19 cellular contexts compared by ENCODE assay signal in genomic region chr2:147884796-147885195, GRCh38. TPM values are rescaled to one million over a fixed set of nuclear protein-coding genes. Genes with fewer than 3 reads are reported as not detected.
DNase-seq lines count a peak whose midpoint lies in the region; ATAC-seq and TF ChIP-seq lines count a peak whose summit lies in the region.
"Had no signal": no experiment of that assay in that cellular context is flagged by ENCODE, and none has a peak within 500 bp of the region (broad histone marks: within the 10 kb centered on the region; RNA-seq: fewer than 3 reads in every experiment).

No MANE protein-coding gene starts in this region.

- peaks cover 4% of the 10 kb centered on the region; the same call in 1 of the 2 replicates for H3K4me1 ChIP-seq in GM23248 (ENCODE audit: insufficient read depth)

- no peaks in the 10 kb centered on the region for H3K27me3 Mint-ChIP-seq in natural killer cell (ENCODE audit: low read depth in 2 of 2)
- H3K27me3 Mint-ChIP-seq in activated CD8-positive, alpha-beta memory T cell treated with anti-CD3 and anti-CD28 coated beads, Interleukin-2, amount 10 ng/mL, durations not matched to agents 7 days and 5 days, result no peaks in the 10 kb centered on the region
- H3K27me3 Mint-ChIP-seq: CD8-positive, alpha-beta memory T cell had no signal

- H3K27me3 ChIP-seq in GM23248 (replicated peaks; ENCODE audit: insufficient read depth), result no peaks in the 10 kb centered on the region
- H3K27me3 ChIP-seq: adrenal gland, cardiac muscle cell, MG63, ovary had no signal

- H2AFZ ChIP-seq in GM23248, result no peak overlapping the region

- H3K4me3 Mint-ChIP-seq in natural killer cell, result peak overlapping the region; percentile 2
- H3K4me3 Mint-ChIP-seq in activated CD8-positive, alpha-beta memory T cell treated with anti-CD3 and anti-CD28 coated beads, Interleukin-2, amount 10 ng/mL, durations not matched to agents 7 days and 5 days, result no peak overlapping the region

- DNase-seq in GM23248, result no peak
- DNase-seq in fibroblast of peridontal ligament (ENCODE audit: extremely low read depth), result peak; percentile 33
- DNase-seq in natural killer cell, result no peak
- no peak for DNase-seq in activated CD8-positive, alpha-beta memory T cell treated with anti-CD3 and anti-CD28 coated beads, Interleukin-2, amount 10 ng/mL, durations not matched to agents 7 days and 5 days
- no peak for DNase-seq in NCI-H524 (lab: John Stamatoyannopoulos, UW)
- DNase-seq: adrenal gland; CD8-positive, alpha-beta memory T cell; glutamatergic neuron; MG63; NCI-H1436; NCI-H524 treated with DMSO at 0.1 percent for 48 hours; ovary; stimulated activated CD4-positive, alpha-beta T cell treated with anti-CD3 and anti-CD28 coated beads, Interleukin-2, amount 100 ng/mL, for 24 hours; stimulated activated naive CD4-positive, alpha-beta T cell; SW 1271; trophoblast cell had no signal

- H4K20me1 ChIP-seq in GM23248 (ENCODE audit: insufficient read depth), result peaks cover 24% of the 10 kb centered on the region; the same call in 1 of the 2 replicates

- H3K36me3 ChIP-seq in GM23248 (ENCODE audit: low read depth), result no peaks in the 10 kb centered on the region
- H3K36me3 ChIP-seq: adrenal gland, cardiac muscle cell, MG63, ovary had no signal

- H3K36me3 Mint-ChIP-seq in natural killer cell, result no peaks in the 10 kb centered on the region
- H3K36me3 Mint-ChIP-seq in activated CD8-positive, alpha-beta memory T cell treated with anti-CD3 and anti-CD28 coated beads, Interleukin-2, amount 10 ng/mL, durations not matched to agents 7 days and 5 days, result no peaks in the 10 kb centered on the region
- H3K36me3 Mint-ChIP-seq: CD8-positive, alpha-beta memory T cell had no signal

- ATAC-seq in SK-N-SH treated with all-trans-retinoic acid at 6 μM for 48 hours, result peak; percentile 34; the same call in 1 of the 3 replicates
- peak in 2 of 3 donors; percentile 46 to 52 for ATAC-seq in natural killer cell
- ATAC-seq in activated CD8-positive, alpha-beta memory T cell treated with anti-CD3 and anti-CD28 coated beads, Interleukin-2, amount 10 ng/mL, durations not matched to agents 7 days and 5 days, result no peak
- no peak for ATAC-seq in HG03469 (IDR thresholded peaks at IDR 0.05; ENCODE audit: unreplicated experiment)

- H3K4me3 ChIP-seq in GM23248, result no peak overlapping the region
- H3K4me3 ChIP-seq: adrenal gland, cardiac muscle cell, MG63, ovary had no signal

- CTCF ChIA-PET in activated CD8-positive, alpha-beta memory T cell treated with anti-CD3 and anti-CD28 coated beads, Interleukin-2, amount 10 ng/mL, durations not matched to agents 7 days and 5 days (lab: Charles Lee), result no interaction called here

- TF ChIP-seq CTCF in natural killer cell (IDR thresholded peaks at IDR 0.05), result no peak

- no peaks in the 10 kb centered on the region for H3K9me3 ChIP-seq in GM23248 (ENCODE audit: low read depth)
- H3K9me3 ChIP-seq: adrenal gland, MG63, ovary had no signal

- H3K27ac ChIP-seq in GM23248, result no peak overlapping the region
- H3K27ac ChIP-seq: adrenal gland, cardiac muscle cell, ovary had no signal

- H3K79me2 ChIP-seq in GM23248 (ENCODE audit: insufficient read depth), result peaks cover 100% of the 10 kb centered on the region

- peak overlapping the region; percentile 12 to 41 for H3K27ac Mint-ChIP-seq in natural killer cell
- H3K27ac Mint-ChIP-seq in activated CD8-positive, alpha-beta memory T cell treated with anti-CD3 and anti-CD28 coated beads, Interleukin-2, amount 10 ng/mL, durations not matched to agents 7 days and 5 days, result no peak overlapping the region
- H3K27ac Mint-ChIP-seq: CD8-positive, alpha-beta memory T cell had no signal

- H3K4me2 ChIP-seq in GM23248 (ENCODE audit: unreplicated experiment), result peak overlapping the region; percentile 7

- H3F3A ChIP-seq in GM23248 (ENCODE audit: insufficient read depth), result no peaks in the 10 kb centered on the region

- H3K9me3 Mint-ChIP-seq in natural killer cell, result no peaks in the 10 kb centered on the region
- no peaks in the 10 kb centered on the region for H3K9me3 Mint-ChIP-seq in activated CD8-positive, alpha-beta memory T cell treated with anti-CD3 and anti-CD28 coated beads, Interleukin-2, amount 10 ng/mL, durations not matched to agents 7 days and 5 days (ENCODE audit: low read depth)
- H3K9me3 Mint-ChIP-seq: CD8-positive, alpha-beta memory T cell had no signal

- intact Hi-C loops in natural killer cell (cut with micrococcal nuclease), result no loop called here

- peaks cover 27 to 36% of the 10 kb centered on the region in 2 donors for H3K4me1 Mint-ChIP-seq in natural killer cell
- peaks cover 4% of the 10 kb centered on the region for H3K4me1 Mint-ChIP-seq in activated CD8-positive, alpha-beta memory T cell treated with anti-CD3 and anti-CD28 coated beads, Interleukin-2, amount 10 ng/mL, durations not matched to agents 7 days and 5 days

- in situ Hi-C loops in GM23248 (cut with MboI), result no loop called here

- H3K9me2 ChIP-seq in GM23248 (ENCODE audit: insufficient read depth), result no peaks in the 10 kb centered on the region; the same call in 1 of the 2 replicates

- no peak overlapping the region for H3K9ac ChIP-seq in GM23248

TF ChIP-seq in SK-N-SH treated with all-trans-retinoic acid at 6 μM for 48 hours, 23 proteins besides CTCF, POLR2A, EP300 and RAD21 (continues in another document):
- TF ChIP-seq GLIS3 (CRISPR knock-in tag; IDR thresholded peaks at IDR 0.05) (no peak), PATZ1 (CRISPR knock-in tag; IDR thresholded peaks at IDR 0.05; ENCODE audit: borderline replicate concordance) (no peak), OSR1 (CRISPR knock-in tag; IDR thresholded peaks at IDR 0.05) (no peak), BACH2 (CRISPR knock-in tag; IDR thresholded peaks at IDR 0.05; ENCODE audit: borderline replicate concordance) (no peak), CSDC2 (CRISPR knock-in tag; IDR thresholded peaks at IDR 0.05) (no peak), ZNF70 (CRISPR knock-in tag; IDR thresholded peaks at IDR 0.05) (no peak), TOX (CRISPR knock-in tag; IDR thresholded peaks at IDR 0.05; ENCODE audit: borderline replicate concordance) (no peak), PPARA (CRISPR knock-in tag; IDR thresholded peaks at IDR 0.05; ENCODE audit: borderline replicate concordance) (no peak), ZFP30 (CRISPR knock-in tag; IDR thresholded peaks at IDR 0.05) (no peak), POU6F1 (CRISPR knock-in tag; IDR thresholded peaks at IDR 0.05; ENCODE audit: borderline replicate concordance, low read depth) (no peak), ZNF565 (CRISPR knock-in tag; conservative IDR thresholded peaks at IDR 0.05; ENCODE audit: low read depth) (no peak), CREB5 (CRISPR knock-in tag; IDR thresholded peaks at IDR 0.05; ENCODE audit: low read depth) (no peak), ARNTL (CRISPR knock-in tag; IDR thresholded peaks at IDR 0.05; ENCODE audit: borderline replicate concordance, low read depth) (no peak), ESRRG (CRISPR knock-in tag; IDR thresholded peaks at IDR 0.05) (no peak), ZC3H10 (CRISPR knock-in tag; IDR thresholded peaks at IDR 0.05) (no peak), SNAI2 (CRISPR knock-in tag; IDR thresholded peaks at IDR 0.05) (no peak), ZFP3 (CRISPR knock-in tag; IDR thresholded peaks at IDR 0.05) (no peak), TCF4 (CRISPR knock-in tag; IDR thresholded peaks at IDR 0.05; ENCODE audit: borderline replicate concordance) (no peak)

RNA-seq across cellular contexts. Expression of gene ACVR2A, which starts 40.0 kb away (rescaled TPM):
- 17.5 and 24.0 TPM in 2 replicates for total RNA-seq in GM23248 (2014; rRNA removed; shearing (Covaris generic))
- polyA plus RNA-seq in GM23248 (2016; fragmentation: Nextera tagmentation; extraction: Ambion mirVana), result 32.0 and 33.1 TPM in 2 replicates
- total RNA-seq in natural killer cell, result 10 to 100 TPM; 14.7 to 16.7 (median 16.2) TPM
- total RNA-seq in activated CD8-positive, alpha-beta memory T cell treated with anti-CD3 and anti-CD28 coated beads, Interleukin-2, amount 10 ng/mL, durations not matched to agents 7 days and 5 days, result 1 to 10 TPM; 1.5 to 1.6 TPM

Comparison
In these comparisons a context has a peak if more than half of its experiments do, and no peak if none do; other contexts are left out.
1. ATAC-seq: peak in SK-N-SH treated with all-trans-retinoic acid at 6 μM for 48 hours (single experiment) and natural killer cell (2 of 3); none in activated CD8-positive, alpha-beta memory T cell treated with anti-CD3 and anti-CD28 coated beads, Interleukin-2, amount 10 ng/mL, durations not matched to agents 7 days and 5 days (single experiment) and HG03469 (single experiment).